23 cellular contexts compared by ENCODE assay signal in the genomic region with DNA sequence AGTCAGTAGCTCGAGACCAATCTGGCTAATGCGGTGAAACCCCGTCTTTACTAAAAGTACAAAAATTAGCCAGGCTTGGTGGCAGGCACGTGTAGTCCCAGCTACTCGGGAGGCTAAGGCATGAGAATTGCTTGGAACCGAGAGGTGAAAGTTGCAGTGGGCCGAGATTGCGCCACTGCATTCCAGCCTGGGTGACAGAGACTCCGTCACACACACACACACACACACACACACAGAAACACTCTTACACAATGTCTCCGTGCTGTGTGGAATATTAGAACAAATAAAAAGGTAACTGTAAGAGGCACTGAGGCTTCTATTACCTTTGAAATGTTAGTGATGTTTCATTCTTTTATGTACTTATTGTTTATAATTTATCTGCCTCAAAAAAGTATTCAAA.
DNase-seq lines count a peak whose midpoint lies in the region; ATAC-seq and TF ChIP-seq lines count a peak whose summit lies in the region.
"Had no signal": no experiment of that assay in that cellular context is flagged by ENCODE, and none has a peak within 500 bp of the region (broad histone marks: within the 10 kb centered on the region; RNA-seq: fewer than 3 reads in every experiment).

No MANE protein-coding gene starts in this region.

- DNase-seq in Caco-2 (peak; percentile 53 to 54), WTC11 (ENCODE audit: low spot score) (no peak), fibroblast of gingiva (ENCODE audit: low read depth) (peak; percentile 22), mesenchymal stem cell (peak; percentile 50), posterior cingulate gyrus (no peak), CD14-positive monocyte (ENCODE audit: low spot score) (no peak), DMS79 (lab: John Stamatoyannopoulos, UW) (no peak)
- DNase-seq: CD4-positive, alpha-beta memory T cell; GDM1; Karpas-422; NCI-H1417; NCI-H1694 treated with DMSO at 0.1 percent for 48 hours; NCI-H2081 treated with DMSO at 0.1 percent for 48 hours; NCI-H2171 treated with DMSO at 0.1 percent for 48 hours; NCI-H446; NCI-H526; PC-3; SHP77 had no signal

- WGBS in mesenchymal stem cell, result 84% methylated on average over 5 of the region's 10 CpGs

- no peak overlapping the region for H3K4ac ChIP-seq in mesenchymal stem cell (ENCODE audit: low read depth in 1 of 2, low read length in 2 of 2)

- H3K27me3 ChIP-seq in Caco-2 (replicated peaks; ENCODE audit: control insufficient read depth, insufficient read depth, low read length) (no peaks in the 10 kb centered on the region), mesenchymal stem cell (ENCODE audit: control insufficient read depth in 1 of 2, insufficient read depth in 1 of 2, low read length in 2 of 2) (no peaks in the 10 kb centered on the region)
- H3K27me3 ChIP-seq: BLaER1 had no signal

- H2BK120ac ChIP-seq in mesenchymal stem cell (ENCODE audit: low read depth, low read length), result no peak overlapping the region

- H3K4me2 ChIP-seq in mesenchymal stem cell (ENCODE audit: low read length, poor library complexity, severe bottlenecking), result no peak overlapping the region
- H3K4me2 ChIP-seq: BLaER1 had no signal

- POLR2A ChIA-PET in Caco-2 (lab: Charles Lee) (no interaction called here), WTC11 (lab: Charles Lee) (no interaction called here)

- H3K36me3 ChIP-seq in Caco-2 (ENCODE audit: control insufficient read depth, insufficient read depth, low read length), result no peaks in the 10 kb centered on the region
- no peaks in the 10 kb centered on the region for H3K36me3 ChIP-seq in mesenchymal stem cell (ENCODE audit: control insufficient read depth in 1 of 2, insufficient read depth in 2 of 2, low read depth in 1 of 2, low read length in 2 of 2)
- H3K36me3 ChIP-seq: BLaER1 had no signal

- H4K8ac ChIP-seq in mesenchymal stem cell (ENCODE audit: low read length), result no peak overlapping the region

- no TSS peak for BruUV-seq in Caco-2 (replicated peaks; lab: Mats Ljungman, UMichigan)

- no peak overlapping the region for H3K27ac ChIP-seq in mesenchymal stem cell (ENCODE audit: low read length, poor library complexity, severe bottlenecking)
- H3K27ac ChIP-seq: BLaER1, SK-N-MC had no signal

- H3K9me3 ChIP-seq in Caco-2 (no peaks in the 10 kb centered on the region), mesenchymal stem cell (ENCODE audit: control insufficient read depth, low read length) (no peaks in the 10 kb centered on the region)
- H3K9me3 ChIP-seq: BLaER1 had no signal

- no peak overlapping the region for H2BK15ac ChIP-seq in mesenchymal stem cell (ENCODE audit: low read depth, poor library complexity, severe bottlenecking)

- no peak overlapping the region for H2AFZ ChIP-seq in mesenchymal stem cell (ENCODE audit: low read depth, low read length)

- H3K4me1 ChIP-seq in Caco-2, result 0 out of 2 replicates have a peak, but pooled peaks cover 6% of the 10 kb centered on the region
- H3K4me1 ChIP-seq in mesenchymal stem cell (ENCODE audit: control insufficient read depth, insufficient read depth, low read depth, low read length), result no peaks in the 10 kb centered on the region
- H3K4me1 ChIP-seq: BLaER1 had no signal

- no peak overlapping the region for H3K18ac ChIP-seq in mesenchymal stem cell (ENCODE audit: low read depth in 1 of 2, low read length in 2 of 2)

- no peak overlapping the region for H2BK12ac ChIP-seq in mesenchymal stem cell (ENCODE audit: low read length in 2 of 2)

- H3K27ac Mint-ChIP-seq in Caco-2 (ENCODE audit: unreplicated experiment) (no peak overlapping the region), WTC11 (no peak overlapping the region), CD14-positive monocyte (no peak overlapping the region)
- H3K27ac Mint-ChIP-seq: CD4-positive, alpha-beta memory T cell; IgD-negative memory B cell had no signal

- H3K4me3 Mint-ChIP-seq in Caco-2 (ENCODE audit: unreplicated experiment) (no peak overlapping the region), WTC11 (no peak overlapping the region), CD14-positive monocyte (no peak overlapping the region)
- H3K4me3 Mint-ChIP-seq: CD4-positive, alpha-beta memory T cell; IgD-negative memory B cell had no signal

- H3K4me3 ChIP-seq in Caco-2 (ENCODE audit: low read depth, low read length) (no peak overlapping the region), mesenchymal stem cell (ENCODE audit: insufficient read depth in 1 of 2, low read depth in 1 of 2, low read length in 2 of 2) (no peak overlapping the region)
- H3K4me3 ChIP-seq: BLaER1, SK-N-MC had no signal

- no peak overlapping the region for H3K14ac ChIP-seq in mesenchymal stem cell (ENCODE audit: low read length in 2 of 2)

- TF ChIP-seq CTCF in Caco-2 (IDR thresholded peaks at IDR 0.05; ENCODE audit: insufficient read depth in 1 of 2, low read depth in 1 of 2, low read length in 1 of 2, severe bottlenecking in 1 of 2, unreplicated experiment in 1 of 2), result no peak
- no peak for TF ChIP-seq CTCF in WTC11 (IDR thresholded peaks at IDR 0.05)
- TF ChIP-seq CTCF in CD14-positive monocyte (IDR thresholded peaks at IDR 0.05), result no peak

- CTCF ChIA-PET in Caco-2 (lab: Charles Lee), result no interaction called here
- CTCF ChIA-PET in WTC11 (lab: Charles Lee), result no interaction called here

- no peak for ATAC-seq in WTC11
- no peak for ATAC-seq in HG03469 (IDR thresholded peaks at IDR 0.05; ENCODE audit: unreplicated experiment)
- ATAC-seq: HCT116, PC-3 had no signal

- H2AK5ac ChIP-seq in mesenchymal stem cell (ENCODE audit: low read length, severe bottlenecking), result no peak overlapping the region

- no peaks in the 10 kb centered on the region for H3K27me3 Mint-ChIP-seq in Caco-2 (ENCODE audit: insufficient read depth, unreplicated experiment)
- H3K27me3 Mint-ChIP-seq in WTC11 (ENCODE audit: low read depth), result no peaks in the 10 kb centered on the region
- H3K27me3 Mint-ChIP-seq in CD14-positive monocyte (ENCODE audit: low read depth in 3 of 3), result peaks cover 0 to 5% (median 0%) of the 10 kb centered on the region in 3 donors
- H3K27me3 Mint-ChIP-seq: IgD-negative memory B cell had no signal

- no peak overlapping the region for H4K91ac ChIP-seq in mesenchymal stem cell (ENCODE audit: low read length)

- H3K79me1 ChIP-seq in mesenchymal stem cell (replicated peaks; ENCODE audit: low read length, poor library complexity, severe bottlenecking), result no peaks in the 10 kb centered on the region

- intact Hi-C loops in Caco-2 (cut with micrococcal nuclease; ENCODE audit: unreplicated experiment) (no loop called here), posterior cingulate gyrus (cut with DNase I) (no loop called here), CD14-positive monocyte (cut with micrococcal nuclease) (no loop called here)

- no peaks in the 10 kb centered on the region for H3K4me1 Mint-ChIP-seq in Caco-2 (ENCODE audit: low read depth, unreplicated experiment)
- peaks cover 36% of the 10 kb centered on the region for H3K4me1 Mint-ChIP-seq in WTC11
- H3K4me1 Mint-ChIP-seq in CD14-positive monocyte, result no peaks in the 10 kb centered on the region
- H3K4me1 Mint-ChIP-seq: CD4-positive, alpha-beta memory T cell; IgD-negative memory B cell had no signal

- no peaks in the 10 kb centered on the region for H3K9me3 Mint-ChIP-seq in Caco-2 (ENCODE audit: unreplicated experiment)
- peaks cover 4% of the 10 kb centered on the region; the same call in 1 of the 2 replicates for H3K9me3 Mint-ChIP-seq in WTC11
- H3K9me3 Mint-ChIP-seq in CD14-positive monocyte, result peaks cover 0 to 5% (median 0%) of the 10 kb centered on the region in 7 donors
- H3K9me3 Mint-ChIP-seq: CD4-positive, alpha-beta memory T cell had no signal

- no peak overlapping the region for H2BK5ac ChIP-seq in mesenchymal stem cell (ENCODE audit: low read depth, low read length, poor library complexity, severe bottlenecking)

- no peak overlapping the region for H3K9ac ChIP-seq in mesenchymal stem cell (ENCODE audit: low read length)
- H3K9ac ChIP-seq: BLaER1 had no signal

- H3K23ac ChIP-seq in mesenchymal stem cell (ENCODE audit: low read length in 2 of 2), result no peak overlapping the region

- H3K36me3 Mint-ChIP-seq in Caco-2 (ENCODE audit: insufficient read depth, unreplicated experiment) (no peaks in the 10 kb centered on the region), WTC11 (no peaks in the 10 kb centered on the region), CD14-positive monocyte (no peaks in the 10 kb centered on the region)
- H3K36me3 Mint-ChIP-seq: CD4-positive, alpha-beta memory T cell; IgD-negative memory B cell had no signal

TF ChIP-seq in WTC11, 78 proteins besides CTCF, POLR2A, EP300 and RAD21:
- peak; percentile 71 for TF ChIP-seq GABPB1 (CRISPR knock-in tag; IDR thresholded peaks at IDR 0.05)
- TF ChIP-seq, protein P1, sequence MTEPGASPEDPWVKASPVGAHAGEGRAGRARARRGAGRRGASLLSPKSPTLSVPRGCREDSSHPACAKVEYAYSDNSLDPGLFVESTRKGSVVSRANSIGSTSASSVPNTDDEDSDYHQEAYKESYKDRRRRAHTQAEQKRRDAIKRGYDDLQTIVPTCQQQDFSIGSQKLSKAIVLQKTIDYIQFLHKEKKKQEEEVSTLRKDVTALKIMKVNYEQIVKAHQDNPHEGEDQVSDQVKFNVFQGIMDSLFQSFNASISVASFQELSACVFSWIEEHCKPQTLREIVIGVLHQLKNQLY (CRISPR knock-in tag; IDR thresholded peaks at IDR 0.05), result no peak

Comparison
In these comparisons a context has a peak if more than half of its experiments do, and no peak if none do; other contexts are left out.
1. DNase-seq: peak in Caco-2 (2 of 2), fibroblast of gingiva (single experiment) and mesenchymal stem cell (single experiment); none in WTC11 (single experiment), posterior cingulate gyrus (0 of 10), CD14-positive monocyte (single experiment) and DMS79 (single experiment).